Comparison of ENCODE assay signal across 29 cellular contexts in genomic region chr5:139315056-139315455, GRCh38. TPM values are rescaled to one million over a fixed set of nuclear protein-coding genes. Genes with fewer than 3 reads are reported as not detected.
A peak's percentile ranks its signal among the peaks of the same experiment; 100 is the strongest.
DNase-seq lines count a peak whose midpoint lies in the region; ATAC-seq and TF ChIP-seq lines count a peak whose summit lies in the region.
"Had no signal": no experiment of that assay in that cellular context is flagged by ENCODE, and none has a peak within 500 bp of the region (broad histone marks: within the 10 kb centered on the region; RNA-seq: fewer than 3 reads in every experiment).

No MANE protein-coding gene starts in this region.

- no peak for TF ChIP-seq POLR2A in breast epithelium (IDR thresholded peaks at IDR 0.05)

- H3K4me1 ChIP-seq in breast epithelium (no peaks in the 10 kb centered on the region), Panc1 (ENCODE audit: control insufficient read depth, insufficient read depth, low read length) (peaks cover 36% of the 10 kb centered on the region)

- no peaks in the 10 kb centered on the region for H3K36me3 ChIP-seq in breast epithelium
- H3K36me3 ChIP-seq in Panc1 (ENCODE audit: control insufficient read depth, insufficient read depth, low read length): peaks cover 41% of the 10 kb centered on the region

- H3K4me3 ChIP-seq in breast epithelium (no peak overlapping the region), Panc1 (ENCODE audit: low read depth in 2 of 2, low read length in 2 of 2) (no peak overlapping the region)
- H3K4me3 ChIP-seq: BLaER1, gastrocnemius medialis had no signal

- CTCF ChIA-PET in MCF 10A (lab: Yijun Ruan, JAX): interaction anchor here (0.9 kb wide), 1 partner anchor 719 kb away, joined by 3 read pairs; no protein-coding TSS in a partner anchor
- CTCF ChIA-PET in Panc1 (lab: Charles Lee): no interaction called here

- TSS peak; percentile 1 for BruUV-seq in MCF 10A (replicated peaks; lab: Mats Ljungman, UMichigan)
- TSS peak; percentile 6 for BruUV-seq in Panc1 (replicated peaks; lab: Mats Ljungman, UMichigan)

- H3K4me1 Mint-ChIP-seq in MCF 10A (ENCODE audit: insufficient read depth, unreplicated experiment): peaks cover 23% of the 10 kb centered on the region
- peaks cover 7 to 25% of the 10 kb centered on the region in 2 donors for H3K4me1 Mint-ChIP-seq in stimulated activated naive B cell treated with anti-CD40 and anti-IgM and Interleukin-4, amounts not matched to agents 10 μg/mL and 1 μg/mL and 100 μg/mL, for 72 hours

- H3K27me3 Mint-ChIP-seq in MCF 10A (ENCODE audit: insufficient read depth, unreplicated experiment): no peaks in the 10 kb centered on the region
- no peaks in the 10 kb centered on the region for H3K27me3 Mint-ChIP-seq in stimulated activated naive B cell treated with anti-CD40 and anti-IgM and Interleukin-4, amounts not matched to agents 10 μg/mL and 1 μg/mL and 100 μg/mL, for 72 hours
- H3K27me3 Mint-ChIP-seq: dendritic cell treated with granulocyte-macrophage colony-stimulating factor and Interleukin-4, amounts not matched to agents 40 ng/mL and 50 ng/mL, for 4 days; type B pancreatic cell had no signal

- H3K36me3 Mint-ChIP-seq in MCF 10A (ENCODE audit: insufficient read depth, unreplicated experiment): peaks cover 71% of the 10 kb centered on the region
- H3K36me3 Mint-ChIP-seq in stimulated activated naive B cell treated with anti-CD40 and anti-IgM and Interleukin-4, amounts not matched to agents 10 μg/mL and 1 μg/mL and 100 μg/mL, for 72 hours: peaks cover 10% of the 10 kb centered on the region in 2 donors

- H3K27me3 ChIP-seq in breast epithelium: no peaks in the 10 kb centered on the region
- no peaks in the 10 kb centered on the region for H3K27me3 ChIP-seq in Panc1 (ENCODE audit: control insufficient read depth, insufficient read depth, low read length)
- H3K27me3 ChIP-seq: BLaER1, gastrocnemius medialis had no signal

- no peak for DNase-seq in MCF 10A (ENCODE audit: unreplicated experiment)
- no peak for DNase-seq in breast epithelium (ENCODE audit: low spot score in 2 of 2)
- no peak for DNase-seq in Panc1 (ENCODE audit: low read depth, low spot score)
- peak; percentile 21 for DNase-seq in epidermal melanocyte (ENCODE audit: insufficient read length, low spot score)
- no peak for DNase-seq in stimulated activated naive B cell treated with anti-CD40 and anti-IgM and Interleukin-4, amounts not matched to agents 10 μg/mL and 1 μg/mL and 100 μg/mL, for 72 hours
- no peak for DNase-seq in NCI-H1417 (lab: John Stamatoyannopoulos, UW)
- DNase-seq in activated effector memory CD4-positive, alpha-beta T cell treated with anti-CD3 and anti-CD28 coated beads, Interleukin-2, amount 50 U/mL, for 16 hours: no peak
- DNase-seq: activated CD4-positive, alpha-beta T cell treated with anti-CD3 and anti-CD28 coated beads for 4 hours; activated naive CD4-positive, alpha-beta T cell treated with anti-CD3 and anti-CD28 coated beads, Interleukin-2, amount 50 U/mL, for 16 hours; aorta; central memory CD4-positive, alpha-beta T cell; DMS79 treated with DMSO at 0.1 percent for 48 hours; gastrocnemius medialis; hippocampal formation; KBM-7; left cardiac atrium; NCI-H1436; NCI-H2107; NCI-H748 treated with DMSO at 0.1 percent for 48 hours; occipital lobe; RPMI8226; stimulated activated CD4-positive, alpha-beta T cell treated with anti-CD3 and anti-CD28 coated beads, Interleukin-2, amount 100 ng/mL, for 24 hours had no signal

- H3K27ac Mint-ChIP-seq in MCF 10A (ENCODE audit: low read depth, unreplicated experiment): no peak overlapping the region
- H3K27ac Mint-ChIP-seq in stimulated activated naive B cell treated with anti-CD40 and anti-IgM and Interleukin-4, amounts not matched to agents 10 μg/mL and 1 μg/mL and 100 μg/mL, for 72 hours: peak overlapping the region; percentile 6
- H3K27ac Mint-ChIP-seq: activated T-helper 1 cell treated with anti-CD3 and anti-CD28 coated beads, Interleukin-12 subunit alpha, Interleukin-12 subunit beta, Interleukin-2, Interleukin-4 antibody, amounts not matched to agents 30 ng/mL and 10 ng/mL and 1 ng/mL, durations not matched to agents 14 hours and 24 hours and 36 hours; dendritic cell treated with granulocyte-macrophage colony-stimulating factor and Interleukin-4, amounts not matched to agents 40 ng/mL and 50 ng/mL, for 4 days; T-helper 1 cell treated with Interleukin-12 subunit alpha and Interleukin-12 subunit beta and Interleukin-4 antibody, amounts not matched to agents 30 μg/mL and 1 μg/mL, for 36 hours had no signal

- in situ Hi-C loops in Panc1 (cut with HindIII; ENCODE audit: low pct_unique_long_range_greater_than_20kb, low sequenced_read_pairs): no loop called here

- no peak overlapping the region for H3K27ac ChIP-seq in breast epithelium
- H3K27ac ChIP-seq in Panc1 (ENCODE audit: low read length): no peak overlapping the region
- H3K27ac ChIP-seq: BLaER1, gastrocnemius medialis had no signal

- no peak overlapping the region for H3K4me3 Mint-ChIP-seq in MCF 10A (ENCODE audit: unreplicated experiment)
- no peak overlapping the region for H3K4me3 Mint-ChIP-seq in stimulated activated naive B cell treated with anti-CD40 and anti-IgM and Interleukin-4, amounts not matched to agents 10 μg/mL and 1 μg/mL and 100 μg/mL, for 72 hours
- H3K4me3 Mint-ChIP-seq: activated T-helper 1 cell treated with anti-CD3 and anti-CD28 coated beads, Interleukin-12 subunit alpha, Interleukin-12 subunit beta, Interleukin-2, Interleukin-4 antibody, amounts not matched to agents 30 ng/mL and 10 ng/mL and 1 ng/mL, durations not matched to agents 14 hours and 24 hours and 36 hours; dendritic cell treated with granulocyte-macrophage colony-stimulating factor and Interleukin-4, amounts not matched to agents 40 ng/mL and 50 ng/mL, for 4 days; T-helper 1 cell treated with Interleukin-12 subunit alpha and Interleukin-12 subunit beta and Interleukin-4 antibody, amounts not matched to agents 30 μg/mL and 1 μg/mL, for 36 hours; type B pancreatic cell had no signal

- intact Hi-C loops in MCF 10A (cut with micrococcal nuclease): no loop called here
- intact Hi-C loops in breast epithelium (cut with DNase I; ENCODE audit: low total_unique reads): no loop called here
- intact Hi-C loops in Panc1 (cut with micrococcal nuclease; ENCODE audit: unreplicated experiment): no loop called here

- POLR2A ChIA-PET in MCF 10A (lab: Yijun Ruan, JAX) (interaction anchor here (0.8 to 1.0 kb wide), 3 partner anchors 9 to 26 kb away, joined by 3 to 5 read pairs (median 4); partner anchors contain the start of genes MATR3 and PAIP2), Panc1 (lab: Charles Lee) (no interaction called here)

- H3K9me3 ChIP-seq in breast epithelium (no peaks in the 10 kb centered on the region), Panc1 (ENCODE audit: control insufficient read depth, insufficient read depth, low read depth, low read length) (no peaks in the 10 kb centered on the region)
- H3K9me3 ChIP-seq: BLaER1, gastrocnemius medialis had no signal

- ATAC-seq in Panc1 (no peak), GM18861 (IDR thresholded peaks at IDR 0.05; ENCODE audit: unreplicated experiment) (no peak)
- no peak for ATAC-seq in stimulated activated naive B cell treated with anti-CD40 and anti-IgM and Interleukin-4, amounts not matched to agents 10 μg/mL and 1 μg/mL and 100 μg/mL, for 72 hours (replicated peaks)
- ATAC-seq: gastrocnemius medialis, HCT116, left cardiac atrium had no signal

- TF ChIP-seq CTCF in MCF 10A (IDR thresholded peaks at IDR 0.05; ENCODE audit: unreplicated experiment): no peak
- no peak for TF ChIP-seq CTCF in breast epithelium (IDR thresholded peaks at IDR 0.05)
- no peak for TF ChIP-seq CTCF in Panc1 (IDR thresholded peaks at IDR 0.05)

- H3K9me3 Mint-ChIP-seq in MCF 10A (ENCODE audit: unreplicated experiment): no peaks in the 10 kb centered on the region
- no peaks in the 10 kb centered on the region for H3K9me3 Mint-ChIP-seq in stimulated activated naive B cell treated with anti-CD40 and anti-IgM and Interleukin-4, amounts not matched to agents 10 μg/mL and 1 μg/mL and 100 μg/mL, for 72 hours
- H3K9me3 Mint-ChIP-seq: activated T-helper 1 cell treated with anti-CD3 and anti-CD28 coated beads, Interleukin-12 subunit alpha, Interleukin-12 subunit beta, Interleukin-2, Interleukin-4 antibody, amounts not matched to agents 30 ng/mL and 10 ng/mL and 1 ng/mL, durations not matched to agents 14 hours and 24 hours and 36 hours; dendritic cell treated with granulocyte-macrophage colony-stimulating factor and Interleukin-4, amounts not matched to agents 40 ng/mL and 50 ng/mL, for 4 days; T-helper 1 cell treated with Interleukin-12 subunit alpha and Interleukin-12 subunit beta and Interleukin-4 antibody, amounts not matched to agents 30 μg/mL and 1 μg/mL, for 36 hours; type B pancreatic cell had no signal

RNA-seq across cellular contexts. Expression of gene MATR3, which starts 21.5 kb away (rescaled TPM):
- total RNA-seq in MCF 10A (2022) (152 and 159 TPM in 2 replicates), breast epithelium (100 to 1,000 TPM; 213 to 349 (median 279) TPM), Panc1 (2021; ENCODE audit: unreplicated experiment) (194 TPM)
- polyA plus RNA-seq in Panc1 (2012; ENCODE audit: insufficient read length): 122 TPM

RNA-seq across cellular contexts. Expression of gene PAIP2, which starts 26.6 kb away (rescaled TPM):
- 104 and 108 TPM in 2 replicates for total RNA-seq in MCF 10A (2022)
- total RNA-seq in breast epithelium: 10 to 100 TPM; 86.3 to 95.4 (median 95.0) TPM
- 79.4 TPM for total RNA-seq in Panc1 (2021; ENCODE audit: unreplicated experiment)
- polyA plus RNA-seq in Panc1 (2012; ENCODE audit: insufficient read length): 229 TPM
